ENCODE assay signal across 10 cellular contexts in the genomic region with DNA sequence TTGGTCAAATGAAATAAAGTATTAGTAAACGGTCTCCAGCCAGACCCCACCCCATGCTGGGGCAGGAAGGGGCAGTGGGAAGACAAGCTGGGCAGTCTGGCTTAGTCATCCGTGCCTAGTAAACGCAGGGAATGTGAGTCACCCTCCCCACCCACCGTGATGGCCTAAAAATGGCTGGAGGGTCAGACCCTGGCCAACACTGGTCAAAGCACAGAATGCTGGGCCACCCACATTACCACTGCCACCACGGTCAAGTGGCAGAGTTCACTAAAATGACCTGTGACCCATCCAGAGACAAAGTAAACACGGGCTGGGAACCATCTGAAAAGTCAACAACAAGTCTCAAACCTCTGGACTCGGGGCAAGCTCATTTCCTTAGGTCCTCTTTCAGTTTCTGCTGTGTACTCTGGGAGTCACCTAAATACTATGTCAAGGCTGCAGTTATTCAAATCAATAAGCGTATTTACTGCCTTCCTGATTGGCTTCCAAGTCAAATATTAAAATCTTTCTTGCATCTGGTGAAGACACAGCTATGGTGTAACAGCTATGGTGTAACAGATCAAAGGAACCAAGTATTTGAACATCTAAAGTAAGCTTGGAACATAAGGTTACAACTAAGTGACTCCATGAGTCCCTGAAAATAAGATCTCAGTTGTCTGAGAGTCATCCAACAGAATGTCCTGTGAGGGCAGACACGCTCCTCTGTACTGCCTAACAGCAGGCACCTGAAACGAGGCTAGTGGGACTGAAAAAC. TPM values are rescaled to one million over a fixed set of nuclear protein-coding genes. Genes with fewer than 3 reads are reported as not detected.
DNase-seq lines count a peak whose midpoint lies in the region; ATAC-seq and TF ChIP-seq lines count a peak whose summit lies in the region.
"Had no signal": no experiment of that assay in that cellular context is flagged by ENCODE, and none has a peak within 500 bp of the region (broad histone marks: within the 10 kb centered on the region; RNA-seq: fewer than 3 reads in every experiment).

No MANE protein-coding gene starts in this region.

- H3K27me3 ChIP-seq in HL-60 (ENCODE audit: insufficient read depth, poor library complexity, severe bottlenecking): no peaks in the 10 kb centered on the region

- H3K4me3 ChIP-seq in HL-60 (replicated peaks; ENCODE audit: insufficient read depth, low read length) (no peak overlapping the region), fibroblast of villous mesenchyme (ENCODE audit: low read depth, low read length) (no peak overlapping the region)
- H3K4me3 ChIP-seq: coronary artery, prostate gland had no signal

- POLR2A ChIA-PET in RWPE1 (lab: Yijun Ruan, JAX; ENCODE audit: low non-redundant PET): no interaction called here

- DNase-seq in HL-60 (ENCODE audit: low read depth in 1 of 2, low spot score in 1 of 2): peak in 1 of 2 experiments; percentile 32
- no peak for DNase-seq in RWPE1 (ENCODE audit: low spot score)
- DNase-seq in fibroblast of villous mesenchyme (ENCODE audit: low read depth): peak; percentile 64
- peak; percentile 49 for DNase-seq in smooth muscle cell of the brain vasculature (ENCODE audit: low read depth, low spot score)
- no peak for DNase-seq in NCI-H1105 treated with DMSO at 0.1 percent for 48 hours (lab: John Stamatoyannopoulos, UW)
- DNase-seq in NCI-H2029 (lab: John Stamatoyannopoulos, UW): no peak
- DNase-seq: activated CD8-positive, alpha-beta memory T cell treated with anti-CD3 and anti-CD28 coated beads, Interleukin-2, amount 50 U/mL, for 4 hours had no signal

- no peak for TF ChIP-seq CTCF in HL-60 (IDR thresholded peaks at IDR 0.05; ENCODE audit: insufficient read depth, low read length)
- TF ChIP-seq CTCF in RWPE1 (conservative IDR thresholded peaks at IDR 0.05; ENCODE audit: low read depth): no peak
- TF ChIP-seq CTCF in fibroblast of villous mesenchyme (IDR thresholded peaks at IDR 0.05; ENCODE audit: insufficient read depth, low read depth, low read length): no peak

- no peak for ATAC-seq in HG03159 (IDR thresholded peaks at IDR 0.05; ENCODE audit: unreplicated experiment)

- H3K27ac ChIP-seq in HL-60 (replicated peaks) (peak overlapping the region; percentile 36), RWPE1 (peak overlapping the region; percentile 64)
- H3K27ac ChIP-seq: coronary artery, prostate gland had no signal

- CTCF ChIA-PET in RWPE1 (lab: Yijun Ruan, JAX): interaction anchor here (0.5 kb wide), 1 partner anchor 20 kb away, joined by 4 read pairs; no protein-coding TSS in a partner anchor

RNA-seq across cellular contexts. Expression of a gene that starts 3.0 kb away (rescaled TPM):
- total RNA-seq in fibroblast of villous mesenchyme: 11.7 and 17.4 TPM in 2 replicates

Comparison
In these comparisons a context has a peak if more than half of its experiments do, and no peak if none do; other contexts are left out.
1. DNase-seq: peak in fibroblast of villous mesenchyme (single experiment) and smooth muscle cell of the brain vasculature (single experiment); none in RWPE1 (single experiment), NCI-H1105 treated with DMSO at 0.1 percent for 48 hours (single experiment) and NCI-H2029 (single experiment).